27 cellular contexts compared by ENCODE assay signal in genomic region chr15:76752549-76752948, GRCh38.
DNase-seq lines count a peak whose midpoint lies in the region; ATAC-seq and TF ChIP-seq lines count a peak whose summit lies in the region.
"Had no signal": no experiment of that assay in that cellular context is flagged by ENCODE, and none has a peak within 500 bp of the region (broad histone marks: within the 10 kb centered on the region; RNA-seq: fewer than 3 reads in every experiment).

No MANE protein-coding gene starts in this region.

- H3K27me3 Mint-ChIP-seq in natural killer cell treated with Interleukin-12 subunit alpha and Interleukin-12 subunit beta and Interleukin-15 and Interleukin-18, amount 100 ng/mL, for 72 hours, result no peaks in the 10 kb centered on the region
- no peaks in the 10 kb centered on the region for H3K27me3 Mint-ChIP-seq in natural killer cell (ENCODE audit: low read depth in 2 of 2)
- H3K27me3 Mint-ChIP-seq: activated naive CD4-positive, alpha-beta T cell treated with anti-CD3 and anti-CD28 coated beads, Interleukin-2, amount 50 U/mL, for 24 hours; progenitor cell of endocrine pancreas had no signal

- no peak overlapping the region for H3K4me3 Mint-ChIP-seq in natural killer cell treated with Interleukin-12 subunit alpha and Interleukin-12 subunit beta and Interleukin-15 and Interleukin-18, amount 100 ng/mL, for 72 hours
- no peak overlapping the region for H3K4me3 Mint-ChIP-seq in natural killer cell
- H3K4me3 Mint-ChIP-seq in stimulated activated effector memory CD8-positive, alpha-beta T cell treated with anti-CD3 and anti-CD28 coated beads, Interleukin-12 subunit alpha, Interleukin-12 subunit beta, amount 100 ng/mL, for 72 hours, result no peak overlapping the region
- H3K4me3 Mint-ChIP-seq: activated naive CD4-positive, alpha-beta T cell treated with anti-CD3 and anti-CD28 coated beads, Interleukin-2, amount 50 U/mL, for 24 hours; HFFc6 had no signal

- ATAC-seq in activated CD4-positive, CD25-positive, alpha-beta regulatory T cell treated with anti-CD3 and anti-CD28 coated beads, Interleukin-2, amount 50 U/mL, for 24 hours, result peak; percentile 88 to 95
- ATAC-seq in natural killer cell treated with Interleukin-12 subunit alpha and Interleukin-12 subunit beta and Interleukin-15 and Interleukin-18, amount 100 ng/mL, for 72 hours, result peak; percentile 67 to 88
- ATAC-seq in natural killer cell, result no peak
- peak; percentile 99 for ATAC-seq in stimulated activated effector memory CD8-positive, alpha-beta T cell treated with anti-CD3 and anti-CD28 coated beads, Interleukin-12 subunit alpha, Interleukin-12 subunit beta, amount 100 ng/mL, for 72 hours
- ATAC-seq: heart right ventricle, left ventricle myocardium superior, right lobe of liver had no signal

- DNase-seq in activated CD4-positive, CD25-positive, alpha-beta regulatory T cell treated with anti-CD3 and anti-CD28 coated beads, Interleukin-2, amount 50 U/mL, for 72 hours, result no peak
- DNase-seq in natural killer cell treated with Interleukin-12 subunit alpha and Interleukin-12 subunit beta and Interleukin-15 and Interleukin-18, amount 100 ng/mL, for 72 hours (ENCODE audit: low spot score), result no peak
- DNase-seq in natural killer cell, result no peak
- peak; percentile 32 to 40 for DNase-seq in activated T-cell treated with anti-CD3 and anti-CD28 coated beads, Interleukin-2, amount 50 U/mL, for 48 hours
- no peak for DNase-seq in stimulated activated effector memory CD8-positive, alpha-beta T cell treated with anti-CD3 and anti-CD28 coated beads, Interleukin-12 subunit alpha, Interleukin-12 subunit beta, amount 100 ng/mL, for 72 hours (ENCODE audit: low spot score in 2 of 2)
- DNase-seq in inferior parietal cortex (ENCODE audit: extremely low spot score), result no peak
- no peak for DNase-seq in NCI-H146 treated with DMSO at 0.1 percent for 48 hours (lab: John Stamatoyannopoulos, UW; ENCODE audit: unreplicated experiment)
- DNase-seq: anterior cingulate cortex, COR-L47, dorsolateral prefrontal cortex, GOT3, heart right ventricle, HFFc6, Karpas-422, kidney, left ventricle myocardium superior, NCI-H1436, NCI-H2081 treated with DMSO at 0.1 percent for 48 hours, NCI-H446, NCI-H774, right lobe of liver, spleen, stomach, SW 1271 had no signal

- TF ChIP-seq CTCF in natural killer cell (IDR thresholded peaks at IDR 0.05), result no peak

- H3K27ac Mint-ChIP-seq in natural killer cell treated with Interleukin-12 subunit alpha and Interleukin-12 subunit beta and Interleukin-15 and Interleukin-18, amount 100 ng/mL, for 72 hours, result peak overlapping the region in 1 of 2 donors; percentile 0
- H3K27ac Mint-ChIP-seq in natural killer cell, result no peak overlapping the region
- H3K27ac Mint-ChIP-seq in stimulated activated effector memory CD8-positive, alpha-beta T cell treated with anti-CD3 and anti-CD28 coated beads, Interleukin-12 subunit alpha, Interleukin-12 subunit beta, amount 100 ng/mL, for 72 hours, result no peak overlapping the region
- H3K27ac Mint-ChIP-seq: activated naive CD4-positive, alpha-beta T cell treated with anti-CD3 and anti-CD28 coated beads, Interleukin-2, amount 50 U/mL, for 24 hours; HFFc6; progenitor cell of endocrine pancreas had no signal

- peaks cover 4 to 10% of the 10 kb centered on the region in 2 donors for H3K4me1 Mint-ChIP-seq in natural killer cell treated with Interleukin-12 subunit alpha and Interleukin-12 subunit beta and Interleukin-15 and Interleukin-18, amount 100 ng/mL, for 72 hours (ENCODE audit: low read depth in 2 of 2)
- H3K4me1 Mint-ChIP-seq in natural killer cell, result no peaks in the 10 kb centered on the region
- H3K4me1 Mint-ChIP-seq in stimulated activated effector memory CD8-positive, alpha-beta T cell treated with anti-CD3 and anti-CD28 coated beads, Interleukin-12 subunit alpha, Interleukin-12 subunit beta, amount 100 ng/mL, for 72 hours, result peaks cover 9% of the 10 kb centered on the region

- intact Hi-C loops in natural killer cell (cut with micrococcal nuclease), result no loop called here

- peaks cover 28% of the 10 kb centered on the region for H3K36me3 Mint-ChIP-seq in natural killer cell treated with Interleukin-12 subunit alpha and Interleukin-12 subunit beta and Interleukin-15 and Interleukin-18, amount 100 ng/mL, for 72 hours
- no peaks in the 10 kb centered on the region for H3K36me3 Mint-ChIP-seq in natural killer cell
- H3K36me3 Mint-ChIP-seq in stimulated activated effector memory CD8-positive, alpha-beta T cell treated with anti-CD3 and anti-CD28 coated beads, Interleukin-12 subunit alpha, Interleukin-12 subunit beta, amount 100 ng/mL, for 72 hours, result peaks cover 16% of the 10 kb centered on the region

- no peaks in the 10 kb centered on the region for H3K9me3 Mint-ChIP-seq in natural killer cell treated with Interleukin-12 subunit alpha and Interleukin-12 subunit beta and Interleukin-15 and Interleukin-18, amount 100 ng/mL, for 72 hours
- no peaks in the 10 kb centered on the region for H3K9me3 Mint-ChIP-seq in natural killer cell
- no peaks in the 10 kb centered on the region for H3K9me3 Mint-ChIP-seq in stimulated activated effector memory CD8-positive, alpha-beta T cell treated with anti-CD3 and anti-CD28 coated beads, Interleukin-12 subunit alpha, Interleukin-12 subunit beta, amount 100 ng/mL, for 72 hours
- H3K9me3 Mint-ChIP-seq: activated naive CD4-positive, alpha-beta T cell treated with anti-CD3 and anti-CD28 coated beads, Interleukin-2, amount 50 U/mL, for 24 hours; HFFc6 had no signal

Comparison
In these comparisons a context has a peak if more than half of its experiments do, and no peak if none do; other contexts are left out.
1. ATAC-seq: peak in activated CD4-positive, CD25-positive, alpha-beta regulatory T cell treated with anti-CD3 and anti-CD28 coated beads, Interleukin-2, amount 50 U/mL, for 24 hours (2 of 2), natural killer cell treated with Interleukin-12 subunit alpha and Interleukin-12 subunit beta and Interleukin-15 and Interleukin-18, amount 100 ng/mL, for 72 hours (2 of 2) and stimulated activated effector memory CD8-positive, alpha-beta T cell treated with anti-CD3 and anti-CD28 coated beads, Interleukin-12 subunit alpha, Interleukin-12 subunit beta, amount 100 ng/mL, for 72 hours (single experiment); none in natural killer cell (0 of 3).
2. DNase-seq: peak in activated T-cell treated with anti-CD3 and anti-CD28 coated beads, Interleukin-2, amount 50 U/mL, for 48 hours (2 of 2); none in activated CD4-positive, CD25-positive, alpha-beta regulatory T cell treated with anti-CD3 and anti-CD28 coated beads, Interleukin-2, amount 50 U/mL, for 72 hours (single experiment), natural killer cell treated with Interleukin-12 subunit alpha and Interleukin-12 subunit beta and Interleukin-15 and Interleukin-18, amount 100 ng/mL, for 72 hours (single experiment), natural killer cell (single experiment), stimulated activated effector memory CD8-positive, alpha-beta T cell treated with anti-CD3 and anti-CD28 coated beads, Interleukin-12 subunit alpha, Interleukin-12 subunit beta, amount 100 ng/mL, for 72 hours (0 of 2), inferior parietal cortex (single experiment) and NCI-H146 treated with DMSO at 0.1 percent for 48 hours (single experiment).